13 cellular contexts compared by ENCODE assay signal in the genomic region with DNA sequence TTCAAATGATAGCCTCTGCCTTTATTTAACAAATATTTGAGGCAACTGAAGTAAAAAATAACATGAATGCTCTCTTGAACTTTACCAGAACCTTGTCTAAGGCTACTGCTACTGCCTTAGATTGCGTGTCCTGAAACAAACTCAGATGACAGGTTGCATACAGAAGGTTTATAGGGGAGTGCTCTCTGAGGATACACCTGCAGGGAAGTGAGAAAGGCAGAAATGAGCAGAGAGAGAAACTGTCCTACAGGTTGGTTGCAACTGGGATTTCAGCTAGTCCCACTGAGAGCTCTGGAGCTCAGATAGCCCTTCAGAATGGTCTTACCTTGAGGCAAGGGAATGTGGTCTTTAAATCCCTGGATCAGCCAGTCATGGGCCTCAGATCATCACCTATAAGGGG.
A peak's percentile ranks its signal among the peaks of the same experiment; 100 is the strongest.
DNase-seq lines count a peak whose midpoint lies in the region; ATAC-seq and TF ChIP-seq lines count a peak whose summit lies in the region.
"Had no signal": no experiment of that assay in that cellular context is flagged by ENCODE, and none has a peak within 500 bp of the region (broad histone marks: within the 10 kb centered on the region; RNA-seq: fewer than 3 reads in every experiment).

No MANE protein-coding gene starts in this region.

- H3K27me3 Mint-ChIP-seq in chondrocyte (ENCODE audit: low read depth): peaks cover 5% of the 10 kb centered on the region
- H3K27me3 Mint-ChIP-seq in activated CD4-positive, alpha-beta memory T cell treated with anti-CD3 and anti-CD28 coated beads for 36 hours: peaks cover 4% of the 10 kb centered on the region
- H3K27me3 Mint-ChIP-seq: activated naive CD4-positive, alpha-beta T cell treated with anti-CD3 and anti-CD28 coated beads, Interleukin-2, amount 10 ng/mL, durations not matched to agents 7 days and 5 days had no signal

- TF ChIP-seq CTCF in chondrocyte (IDR thresholded peaks at IDR 0.05): no peak

- H3K9me3 Mint-ChIP-seq in chondrocyte (ENCODE audit: low read depth): no peaks in the 10 kb centered on the region
- H3K9me3 Mint-ChIP-seq in activated CD4-positive, alpha-beta memory T cell treated with anti-CD3 and anti-CD28 coated beads for 36 hours: no peaks in the 10 kb centered on the region
- H3K9me3 Mint-ChIP-seq: activated CD4-positive, alpha-beta memory T cell treated with anti-CD3 and anti-CD28 coated beads, Interleukin-2, amount 10 ng/mL, durations not matched to agents 7 days and 5 days; activated naive CD4-positive, alpha-beta T cell treated with anti-CD3 and anti-CD28 coated beads, Interleukin-2, amount 10 ng/mL, durations not matched to agents 7 days and 5 days had no signal

- intact Hi-C loops in activated CD4-positive, alpha-beta memory T cell treated with anti-CD3 and anti-CD28 coated beads for 36 hours (cut with micrococcal nuclease): no loop called here

- DNase-seq in GM19238 (ENCODE audit: insufficient read length, low spot score): peak; percentile 7
- DNase-seq in stimulated activated CD4-positive, alpha-beta T cell treated with anti-CD3 and anti-CD28 coated beads, Interleukin-15, amount 100 ng/mL, for 24 hours: no peak
- DNase-seq in chondrocyte (ENCODE audit: low spot score): no peak
- no peak for DNase-seq in activated CD4-positive, alpha-beta memory T cell treated with anti-CD3 and anti-CD28 coated beads for 36 hours
- DNase-seq: activated CD4-positive, alpha-beta memory T cell treated with anti-CD3 and anti-CD28 coated beads, Interleukin-2, amount 10 ng/mL, durations not matched to agents 7 days and 5 days; activated naive CD4-positive, alpha-beta T cell treated with anti-CD3 and anti-CD28 coated beads, Interleukin-2, amount 10 ng/mL, durations not matched to agents 7 days and 5 days; NCI-H1105 treated with DMSO at 0.1 percent for 48 hours; NCI-H774; right lobe of liver; uterus had no signal

- CTCF ChIA-PET in activated CD4-positive, alpha-beta memory T cell treated with anti-CD3 and anti-CD28 coated beads for 36 hours (lab: Charles Lee): no interaction called here

- peak; percentile 86 for ATAC-seq in GM21786 (IDR thresholded peaks at IDR 0.05; ENCODE audit: unreplicated experiment)
- peak; percentile 94 for ATAC-seq in HG03159 (IDR thresholded peaks at IDR 0.05; ENCODE audit: unreplicated experiment)
- ATAC-seq in SK-N-SH treated with all-trans-retinoic acid at 6 μM for 48 hours: no peak
- ATAC-seq: right lobe of liver had no signal

- H3K4me1 Mint-ChIP-seq in chondrocyte (ENCODE audit: low read depth): no peaks in the 10 kb centered on the region
- H3K4me1 Mint-ChIP-seq in activated CD4-positive, alpha-beta memory T cell treated with anti-CD3 and anti-CD28 coated beads for 36 hours (ENCODE audit: low read depth): no peaks in the 10 kb centered on the region
- H3K4me1 Mint-ChIP-seq: activated CD4-positive, alpha-beta memory T cell treated with anti-CD3 and anti-CD28 coated beads, Interleukin-2, amount 10 ng/mL, durations not matched to agents 7 days and 5 days; activated naive CD4-positive, alpha-beta T cell treated with anti-CD3 and anti-CD28 coated beads, Interleukin-2, amount 10 ng/mL, durations not matched to agents 7 days and 5 days had no signal

- H3K4me3 Mint-ChIP-seq in chondrocyte (ENCODE audit: unreplicated experiment): no peak overlapping the region
- no peak overlapping the region for H3K4me3 Mint-ChIP-seq in activated CD4-positive, alpha-beta memory T cell treated with anti-CD3 and anti-CD28 coated beads for 36 hours
- H3K4me3 Mint-ChIP-seq: activated CD4-positive, alpha-beta memory T cell treated with anti-CD3 and anti-CD28 coated beads, Interleukin-2, amount 10 ng/mL, durations not matched to agents 7 days and 5 days; activated naive CD4-positive, alpha-beta T cell treated with anti-CD3 and anti-CD28 coated beads, Interleukin-2, amount 10 ng/mL, durations not matched to agents 7 days and 5 days had no signal

- no peaks in the 10 kb centered on the region for H3K36me3 Mint-ChIP-seq in chondrocyte (ENCODE audit: low read depth)
- no peaks in the 10 kb centered on the region for H3K36me3 Mint-ChIP-seq in activated CD4-positive, alpha-beta memory T cell treated with anti-CD3 and anti-CD28 coated beads for 36 hours
- H3K36me3 Mint-ChIP-seq: activated naive CD4-positive, alpha-beta T cell treated with anti-CD3 and anti-CD28 coated beads, Interleukin-2, amount 10 ng/mL, durations not matched to agents 7 days and 5 days had no signal

- POLR2A ChIA-PET in activated CD4-positive, alpha-beta memory T cell treated with anti-CD3 and anti-CD28 coated beads for 36 hours (lab: Charles Lee): no interaction called here

- no peak overlapping the region for H3K27ac Mint-ChIP-seq in chondrocyte (ENCODE audit: unreplicated experiment)
- H3K27ac Mint-ChIP-seq in activated CD4-positive, alpha-beta memory T cell treated with anti-CD3 and anti-CD28 coated beads for 36 hours: no peak overlapping the region
- H3K27ac Mint-ChIP-seq: activated CD4-positive, alpha-beta memory T cell treated with anti-CD3 and anti-CD28 coated beads, Interleukin-2, amount 10 ng/mL, durations not matched to agents 7 days and 5 days; activated naive CD4-positive, alpha-beta T cell treated with anti-CD3 and anti-CD28 coated beads, Interleukin-2, amount 10 ng/mL, durations not matched to agents 7 days and 5 days had no signal

TF ChIP-seq in SK-N-SH treated with all-trans-retinoic acid at 6 μM for 48 hours, 23 proteins besides CTCF, POLR2A, EP300 and RAD21:
- TF ChIP-seq ISL1 (CRISPR knock-in tag; IDR thresholded peaks at IDR 0.05): no peak
- no peak for TF ChIP-seq CSDC2 (CRISPR knock-in tag; IDR thresholded peaks at IDR 0.05)
- TF ChIP-seq PPARA (CRISPR knock-in tag; IDR thresholded peaks at IDR 0.05; ENCODE audit: borderline replicate concordance): no peak
- no peak for TF ChIP-seq ZNF8 (CRISPR knock-in tag; IDR thresholded peaks at IDR 0.05)
- TF ChIP-seq ZNF565 (CRISPR knock-in tag; conservative IDR thresholded peaks at IDR 0.05; ENCODE audit: low read depth): no peak
- TF ChIP-seq, protein P1, sequence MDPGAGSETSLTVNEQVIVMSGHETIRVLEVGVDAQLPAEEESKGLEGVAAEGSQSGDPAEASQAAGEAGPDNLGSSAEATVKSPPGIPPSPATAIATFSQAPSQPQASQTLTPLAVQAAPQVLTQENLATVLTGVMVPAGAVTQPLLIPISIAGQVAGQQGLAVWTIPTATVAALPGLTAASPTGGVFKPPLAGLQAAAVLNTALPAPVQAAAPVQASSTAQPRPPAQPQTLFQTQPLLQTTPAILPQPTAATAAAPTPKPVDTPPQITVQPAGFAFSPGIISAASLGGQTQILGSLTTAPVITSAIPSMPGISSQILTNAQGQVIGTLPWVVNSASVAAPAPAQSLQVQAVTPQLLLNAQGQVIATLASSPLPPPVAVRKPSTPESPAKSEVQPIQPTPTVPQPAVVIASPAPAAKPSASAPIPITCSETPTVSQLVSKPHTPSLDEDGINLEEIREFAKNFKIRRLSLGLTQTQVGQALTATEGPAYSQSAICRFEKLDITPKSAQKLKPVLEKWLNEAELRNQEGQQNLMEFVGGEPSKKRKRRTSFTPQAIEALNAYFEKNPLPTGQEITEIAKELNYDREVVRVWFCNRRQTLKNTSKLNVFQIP (CRISPR knock-in tag; IDR thresholded peaks at IDR 0.05; ENCODE audit: borderline replicate concordance, low read depth): no peak
- TF ChIP-seq ARNTL (CRISPR knock-in tag; IDR thresholded peaks at IDR 0.05; ENCODE audit: borderline replicate concordance, low read depth): no peak
- TF ChIP-seq RARB (CRISPR knock-in tag; IDR thresholded peaks at IDR 0.05): no peak
- TF ChIP-seq, protein P2, sequence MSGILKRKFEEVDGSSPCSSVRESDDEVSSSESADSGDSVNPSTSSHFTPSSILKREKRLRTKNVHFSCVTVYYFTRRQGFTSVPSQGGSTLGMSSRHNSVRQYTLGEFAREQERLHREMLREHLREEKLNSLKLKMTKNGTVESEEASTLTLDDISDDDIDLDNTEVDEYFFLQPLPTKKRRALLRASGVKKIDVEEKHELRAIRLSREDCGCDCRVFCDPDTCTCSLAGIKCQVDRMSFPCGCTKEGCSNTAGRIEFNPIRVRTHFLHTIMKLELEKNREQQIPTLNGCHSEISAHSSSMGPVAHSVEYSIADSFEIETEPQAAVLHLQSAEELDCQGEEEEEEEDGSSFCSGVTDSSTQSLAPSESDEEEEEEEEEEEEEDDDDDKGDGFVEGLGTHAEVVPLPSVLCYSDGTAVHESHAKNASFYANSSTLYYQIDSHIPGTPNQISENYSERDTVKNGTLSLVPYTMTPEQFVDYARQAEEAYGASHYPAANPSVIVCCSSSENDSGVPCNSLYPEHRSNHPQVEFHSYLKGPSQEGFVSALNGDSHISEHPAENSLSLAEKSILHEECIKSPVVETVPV (CRISPR knock-in tag; IDR thresholded peaks at IDR 0.05): no peak
